ENCODE assay signal across 14 cellular contexts in genomic region chr2:105437708-105438103, GRCh38. TPM values are rescaled to one million over a fixed set of nuclear protein-coding genes. Genes with fewer than 3 reads are reported as not detected.
A peak's percentile ranks its signal among the peaks of the same experiment; 100 is the strongest.
DNase-seq lines count a peak whose midpoint lies in the region; ATAC-seq, FAIRE-seq and TF ChIP-seq lines count a peak whose summit lies in the region.
"Had no signal": no experiment of that assay in that cellular context is flagged by ENCODE, and none has a peak within 500 bp of the region (broad histone marks: within the 10 kb centered on the region; RNA-seq: fewer than 3 reads in every experiment).

No MANE protein-coding gene starts in this region.

- no peak overlapping the region for H3K9ac ChIP-seq in astrocyte (ENCODE audit: low read length)

- DNase-seq in H4 (ENCODE audit: low spot score) (peak; percentile 85), astrocyte (ENCODE audit: low read depth) (peak; percentile 86), lung (ENCODE audit: low spot score) (no peak), type B pancreatic cell (ENCODE audit: extremely low spot score, unreplicated experiment) (no peak), NCI-H526 treated with DMSO at 0.1 percent for 48 hours (lab: John Stamatoyannopoulos, UW) (no peak)
- DNase-seq in activated effector memory CD4-positive, alpha-beta T cell treated with anti-CD3 and anti-CD28 coated beads, Interleukin-2, amount 50 U/mL, for 16 hours = no peak
- DNase-seq: activated CD4-positive, alpha-beta T cell treated with anti-CD3 and anti-CD28 coated beads for 4 hours; effector memory CD4-positive, alpha-beta T cell; NCI-H187 treated with DMSO at 0.1 percent for 48 hours; thyroid gland had no signal

- H3K9me3 ChIP-seq in astrocyte (ENCODE audit: insufficient read depth, low read depth, low read length) (no peaks in the 10 kb centered on the region), lung (ENCODE audit: control insufficient read depth in 2 of 2, insufficient read depth in 1 of 2, low read length in 1 of 2) (no peaks in the 10 kb centered on the region)
- H3K9me3 ChIP-seq: thyroid gland had no signal

- H3K4me3 ChIP-seq in ACC112 (ENCODE audit: low read depth, low read length) (0 out of 2 replicates have a peak overlapping the region, but pooled peaks have one; percentile 11), astrocyte (ENCODE audit: insufficient read depth, low read depth, low read length) (no peak overlapping the region), lung (no peak overlapping the region)
- H3K4me3 ChIP-seq: thyroid gland had no signal

- no peaks in the 10 kb centered on the region for H3K36me3 Mint-ChIP-seq in astrocyte (ENCODE audit: low read depth, unreplicated experiment)
- H3K36me3 Mint-ChIP-seq in type B pancreatic cell = no peaks in the 10 kb centered on the region
- H3K36me3 Mint-ChIP-seq: activated naive CD4-positive, alpha-beta T cell treated with anti-CD3 and anti-CD28 coated beads, Interleukin-2, amount 50 U/mL, for 24 hours had no signal

- peak; percentile 22 for ATAC-seq in lung (ENCODE audit: insufficient read depth, low FRiP score)
- no peak for ATAC-seq in HG03108 (IDR thresholded peaks at IDR 0.05; ENCODE audit: unreplicated experiment)

- H3K36me3 ChIP-seq in ACC112 (ENCODE audit: insufficient read depth, low read length) = no peaks in the 10 kb centered on the region
- H3K36me3 ChIP-seq in astrocyte (ENCODE audit: insufficient read depth, low read length) = no peaks in the 10 kb centered on the region
- no peaks in the 10 kb centered on the region for H3K36me3 ChIP-seq in lung (ENCODE audit: control insufficient read depth in 2 of 2, insufficient read depth in 2 of 2, low read length in 2 of 2)
- H3K36me3 ChIP-seq: thyroid gland had no signal

- H2AFZ ChIP-seq in ACC112 (ENCODE audit: low read length, unreplicated experiment) = no peak overlapping the region
- no peak overlapping the region for H2AFZ ChIP-seq in astrocyte (ENCODE audit: low read depth, low read length)

- H3K27me3 ChIP-seq in ACC112 (ENCODE audit: insufficient read depth, low read length) = no peaks in the 10 kb centered on the region
- peaks cover 2% of the 10 kb centered on the region for H3K27me3 ChIP-seq in astrocyte (ENCODE audit: insufficient read depth, low read length)
- H3K27me3 ChIP-seq in lung (ENCODE audit: control insufficient read depth, insufficient read depth) = no peaks in the 10 kb centered on the region
- H3K27me3 ChIP-seq: thyroid gland had no signal

- no peak overlapping the region for H3K27ac Mint-ChIP-seq in astrocyte (ENCODE audit: unreplicated experiment)
- H3K27ac Mint-ChIP-seq in type B pancreatic cell = no peak overlapping the region
- H3K27ac Mint-ChIP-seq: activated naive CD4-positive, alpha-beta T cell treated with anti-CD3 and anti-CD28 coated beads, Interleukin-2, amount 50 U/mL, for 24 hours had no signal

- no peak for TF ChIP-seq CTCF in astrocyte (IDR thresholded peaks at IDR 0.05; ENCODE audit: insufficient read depth, low read depth, low read length)
- no peak for TF ChIP-seq CTCF in lung (IDR thresholded peaks at IDR 0.05; ENCODE audit: control extremely low read depth, extremely low read depth)
- no peak for TF ChIP-seq CTCF in type B pancreatic cell (conservative IDR thresholded peaks at IDR 0.05)

- peaks cover 11% of the 10 kb centered on the region for H3K4me1 Mint-ChIP-seq in astrocyte (ENCODE audit: low read depth, unreplicated experiment)
- peaks cover 8% of the 10 kb centered on the region for H3K4me1 Mint-ChIP-seq in type B pancreatic cell (ENCODE audit: unreplicated experiment)
- H3K4me1 Mint-ChIP-seq: activated naive CD4-positive, alpha-beta T cell treated with anti-CD3 and anti-CD28 coated beads, Interleukin-2, amount 50 U/mL, for 24 hours had no signal

- H3K27ac ChIP-seq in ACC112 (ENCODE audit: low read depth, low read length) = no peak overlapping the region
- no peak overlapping the region for H3K27ac ChIP-seq in astrocyte (ENCODE audit: low read depth, low read length)
- H3K27ac ChIP-seq in lung (ENCODE audit: low read depth in 1 of 2, low read length in 1 of 2) = peak overlapping the region in 1 of 2 donors; percentile 86
- H3K27ac ChIP-seq: C4-2B, thyroid gland had no signal

- peak overlapping the region; percentile 38 for H3K4me2 ChIP-seq in astrocyte (ENCODE audit: low read length)

- WGBS in lung, 2 donors = 56 to 67% methylated on average over 3 of the region's 3 CpGs

- H3K27me3 Mint-ChIP-seq in astrocyte (ENCODE audit: low read depth, unreplicated experiment) (peaks cover 6% of the 10 kb centered on the region), type B pancreatic cell (no peaks in the 10 kb centered on the region)

- H3K79me2 ChIP-seq in ACC112 (ENCODE audit: control insufficient read depth, insufficient read depth, low read length, unreplicated experiment) (no peaks in the 10 kb centered on the region), astrocyte (ENCODE audit: insufficient read depth, low read length) (no peaks in the 10 kb centered on the region)

- H3K4me3 Mint-ChIP-seq in astrocyte (ENCODE audit: unreplicated experiment) = no peak overlapping the region
- no peak overlapping the region for H3K4me3 Mint-ChIP-seq in type B pancreatic cell
- H3K4me3 Mint-ChIP-seq: activated naive CD4-positive, alpha-beta T cell treated with anti-CD3 and anti-CD28 coated beads, Interleukin-2, amount 50 U/mL, for 24 hours had no signal

- no peaks in the 10 kb centered on the region for H4K20me1 ChIP-seq in astrocyte (ENCODE audit: insufficient read depth, low read length)

- no peak for FAIRE-seq in astrocyte (lab: Jason Lieb, UNC)

- H3K4me1 ChIP-seq in ACC112 (ENCODE audit: control insufficient read depth, insufficient read depth, low read length, unreplicated experiment) = peaks cover 11% of the 10 kb centered on the region
- H3K4me1 ChIP-seq in astrocyte (ENCODE audit: insufficient read depth, low read length) = peaks cover 9% of the 10 kb centered on the region
- H3K4me1 ChIP-seq in lung (ENCODE audit: control insufficient read depth in 2 of 2, insufficient read depth in 2 of 2, low read length in 2 of 2) = peaks cover 0 to 2% of the 10 kb centered on the region in 2 donors

- H3K9me3 Mint-ChIP-seq in astrocyte (ENCODE audit: unreplicated experiment) = no peaks in the 10 kb centered on the region
- no peaks in the 10 kb centered on the region for H3K9me3 Mint-ChIP-seq in type B pancreatic cell
- H3K9me3 Mint-ChIP-seq: activated naive CD4-positive, alpha-beta T cell treated with anti-CD3 and anti-CD28 coated beads, Interleukin-2, amount 50 U/mL, for 24 hours had no signal

RNA-seq across cellular contexts. Expression of gene FHL2, which starts 38.9 kb away (rescaled TPM):
- total RNA-seq in H4 (2014; rRNA removed; shearing (Covaris generic)) = 163 and 195 TPM in 2 replicates
- total RNA-seq in astrocyte = 104 and 115 TPM in 2 replicates
- 10 to 100 TPM in 1 of 2 donors, 1 to 10 TPM in 1; 6.8 to 12.8 TPM for total RNA-seq in lung
- polyA plus RNA-seq in lung = 10 to 100 TPM in 1 of 2 donors, 1 to 10 TPM in 1; 6.6 to 10.5 TPM
- 19.9 and 21.9 TPM in 2 replicates for total RNA-seq in type B pancreatic cell (ENCODE audit: low replicate concordance)

Comparison
In these comparisons a context has a peak if more than half of its experiments do, and no peak if none do; other contexts are left out.
1. DNase-seq: peak in H4 (single experiment) and astrocyte (single experiment); none in lung (single experiment), activated effector memory CD4-positive, alpha-beta T cell treated with anti-CD3 and anti-CD28 coated beads, Interleukin-2, amount 50 U/mL, for 16 hours (single experiment), type B pancreatic cell (single experiment) and NCI-H526 treated with DMSO at 0.1 percent for 48 hours (single experiment).